In genomic region chr7:148515237-148515636, GRCh38 we compare ENCODE assay signal across 32 cellular contexts.
"Had no signal": no experiment of that assay in that cellular context is flagged by ENCODE, and none has a peak within 500 bp of the region (broad histone marks: within the 10 kb centered on the region; RNA-seq: fewer than 3 reads in every experiment).

No MANE protein-coding gene starts in this region.

- H3K9me3 ChIP-seq: ascending aorta, breast epithelium, gastrocnemius medialis, psoas muscle, sigmoid colon, upper lobe of left lung had no signal

- H3K27me3 Mint-ChIP-seq: memory B cell; stimulated activated memory B cell treated with anti-CD40 and anti-IgM and Interleukin-4, amounts not matched to agents 10 μg/mL and 1 μg/mL and 100 μg/mL, for 72 hours had no signal

- H3K36me3 Mint-ChIP-seq: activated CD8-positive, alpha-beta memory T cell treated with anti-CD3 and anti-CD28 coated beads, Interleukin-2, amount 10 ng/mL, durations not matched to agents 7 days and 5 days; memory B cell; natural killer cell; neural progenitor cell; stimulated activated memory B cell treated with anti-CD40 and anti-IgM and Interleukin-4, amounts not matched to agents 10 μg/mL and 1 μg/mL and 100 μg/mL, for 72 hours had no signal

- DNase-seq: activated CD4-positive, alpha-beta T cell treated with anti-CD3 and anti-CD28 coated beads for 36 hours; activated CD4-positive, CD25-positive, alpha-beta regulatory T cell; activated CD8-positive, alpha-beta memory T cell treated with anti-CD3 and anti-CD28 coated beads, Interleukin-2, amount 10 ng/mL, durations not matched to agents 7 days and 5 days; activated CD8-positive, alpha-beta T cell treated with anti-CD3 and anti-CD28 coated beads, Interleukin-2, amount 10 ng/mL, durations not matched to agents 7 days and 5 days; activated naive CD4-positive, alpha-beta T cell; activated T-cell treated with anti-CD3 and anti-CD28 coated beads, Interleukin-2, amount 50 U/mL, for 48 hours; central memory CD4-positive, alpha-beta T cell; dermis blood vessel endothelial cell; effector memory CD4-positive, alpha-beta T cell; erythroblast; gastrocnemius medialis; kidney; left colon; natural killer cell; occipital lobe; psoas muscle; sigmoid colon; small intestine; stimulated activated CD4-positive, alpha-beta T cell treated with anti-CD3 and anti-CD28 coated beads, Interleukin-1b, Interleukin-23, amount 100 ng/mL, for 48 hours; stimulated activated CD4-positive, alpha-beta T cell treated with anti-CD3 and anti-CD28 coated beads, Interleukin-4, amount 100 ng/mL, for 4 hours; stimulated activated CD8-positive, alpha-beta memory T cell treated with anti-CD3 and anti-CD28 coated beads, Interleukin-4, amount 100 ng/mL, for 48 hours; stimulated activated naive CD8-positive, alpha-beta T cell treated with anti-CD3 and anti-CD28 coated beads, Interleukin-15, amount 100 ng/mL, for 72 hours; substantia nigra; upper lobe of left lung had no signal

- H3K36me3 ChIP-seq: ascending aorta, breast epithelium, gastrocnemius medialis, neural progenitor cell, sigmoid colon, upper lobe of left lung had no signal

- H3K27ac ChIP-seq: ascending aorta, breast epithelium, gastrocnemius medialis, neural progenitor cell, parathyroid adenoma, psoas muscle, sigmoid colon, upper lobe of left lung had no signal

- FAIRE-seq: kidney, small intestine had no signal

- H3K9me3 Mint-ChIP-seq: natural killer cell; neural progenitor cell; stimulated activated memory B cell treated with anti-CD40 and anti-IgM and Interleukin-4, amounts not matched to agents 10 μg/mL and 1 μg/mL and 100 μg/mL, for 72 hours; stimulated activated naive CD8-positive, alpha-beta T cell treated with anti-CD3 and anti-CD28 coated beads, Interleukin-15, amount 100 ng/mL, for 72 hours had no signal

- H3K27ac Mint-ChIP-seq: activated CD4-positive, alpha-beta T cell treated with anti-CD3 and anti-CD28 coated beads for 36 hours; activated CD8-positive, alpha-beta memory T cell treated with anti-CD3 and anti-CD28 coated beads, Interleukin-2, amount 10 ng/mL, durations not matched to agents 7 days and 5 days; activated CD8-positive, alpha-beta T cell treated with anti-CD3 and anti-CD28 coated beads, Interleukin-2, amount 10 ng/mL, durations not matched to agents 7 days and 5 days; activated naive CD4-positive, alpha-beta T cell treated with anti-CD3 and anti-CD28 coated beads, Interleukin-2, amount 50 U/mL, for 72 hours; memory B cell; natural killer cell; neural progenitor cell; stimulated activated memory B cell treated with anti-CD40 and anti-IgM and Interleukin-4, amounts not matched to agents 10 μg/mL and 1 μg/mL and 100 μg/mL, for 72 hours; stimulated activated naive CD8-positive, alpha-beta T cell treated with anti-CD3 and anti-CD28 coated beads, Interleukin-15, amount 100 ng/mL, for 72 hours had no signal

- H3K27me3 ChIP-seq: ascending aorta, breast epithelium, gastrocnemius medialis, hepatocyte, neural progenitor cell, sigmoid colon, upper lobe of left lung had no signal

- H3K4me3 ChIP-seq: ascending aorta, breast epithelium, gastrocnemius medialis, hepatocyte, neural progenitor cell, psoas muscle, sigmoid colon, upper lobe of left lung had no signal

- H3K4me1 Mint-ChIP-seq: activated CD4-positive, alpha-beta T cell treated with anti-CD3 and anti-CD28 coated beads for 36 hours; activated CD8-positive, alpha-beta memory T cell treated with anti-CD3 and anti-CD28 coated beads, Interleukin-2, amount 10 ng/mL, durations not matched to agents 7 days and 5 days; natural killer cell; neural progenitor cell; stimulated activated naive CD8-positive, alpha-beta T cell treated with anti-CD3 and anti-CD28 coated beads, Interleukin-15, amount 100 ng/mL, for 72 hours had no signal

- ATAC-seq: activated CD4-positive, alpha-beta T cell treated with anti-CD3 and anti-CD28 coated beads for 36 hours; activated CD8-positive, alpha-beta memory T cell treated with anti-CD3 and anti-CD28 coated beads, Interleukin-2, amount 10 ng/mL, durations not matched to agents 7 days and 5 days; activated CD8-positive, alpha-beta T cell treated with anti-CD3 and anti-CD28 coated beads, Interleukin-2, amount 10 ng/mL, durations not matched to agents 7 days and 5 days; activated naive CD4-positive, alpha-beta T cell treated with anti-CD3 and anti-CD28 coated beads, Interleukin-2, amount 50 U/mL, for 72 hours; gastrocnemius medialis; left colon; natural killer cell; psoas muscle; stimulated activated memory B cell treated with anti-CD40 and anti-IgM and Interleukin-4, amounts not matched to agents 10 μg/mL and 1 μg/mL and 100 μg/mL, for 72 hours; stimulated activated naive CD8-positive, alpha-beta T cell treated with anti-CD3 and anti-CD28 coated beads, Interleukin-15, amount 100 ng/mL, for 72 hours had no signal

- H3K9ac ChIP-seq: neural progenitor cell, parathyroid adenoma had no signal

- H3K4me1 ChIP-seq: ascending aorta, breast epithelium, gastrocnemius medialis, neural progenitor cell, parathyroid adenoma, psoas muscle, sigmoid colon, upper lobe of left lung had no signal

- H3K4me3 Mint-ChIP-seq: activated CD4-positive, alpha-beta T cell treated with anti-CD3 and anti-CD28 coated beads for 36 hours; activated CD8-positive, alpha-beta memory T cell treated with anti-CD3 and anti-CD28 coated beads, Interleukin-2, amount 10 ng/mL, durations not matched to agents 7 days and 5 days; activated CD8-positive, alpha-beta T cell treated with anti-CD3 and anti-CD28 coated beads, Interleukin-2, amount 10 ng/mL, durations not matched to agents 7 days and 5 days; memory B cell; natural killer cell; neural progenitor cell; stimulated activated memory B cell treated with anti-CD40 and anti-IgM and Interleukin-4, amounts not matched to agents 10 μg/mL and 1 μg/mL and 100 μg/mL, for 72 hours; stimulated activated naive CD8-positive, alpha-beta T cell treated with anti-CD3 and anti-CD28 coated beads, Interleukin-15, amount 100 ng/mL, for 72 hours had no signal
